Comparison of ENCODE assay signal across 7 cellular contexts in the genomic region with DNA sequence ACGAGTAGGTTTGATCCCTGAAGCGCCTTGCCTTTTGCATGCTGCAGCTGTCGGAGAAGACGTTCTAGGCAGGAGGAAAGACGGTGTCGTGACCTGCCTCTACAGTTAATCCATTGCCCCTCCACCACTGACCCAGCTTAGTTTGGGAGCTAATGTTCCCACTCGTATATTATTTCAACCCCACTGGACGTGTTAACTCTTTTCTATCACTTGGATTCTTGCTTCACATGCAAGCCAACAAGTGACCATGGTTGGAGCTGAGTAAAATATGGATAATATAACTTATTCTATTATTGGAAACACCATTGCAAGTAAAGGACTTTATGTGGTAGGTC. TPM values are rescaled to one million over a fixed set of nuclear protein-coding genes. Genes with fewer than 3 reads are reported as not detected.
DNase-seq lines count a peak whose midpoint lies in the region; ATAC-seq, FAIRE-seq and TF ChIP-seq lines count a peak whose summit lies in the region.

No MANE protein-coding gene starts in this region.

- H3K9ac ChIP-seq in HUES48 (ENCODE audit: low read depth, low read length), result peak overlapping the region; percentile 32; the same call in 1 of the 2 replicates
- peak overlapping the region; percentile 95 for H3K9ac ChIP-seq in keratinocyte (ENCODE audit: control insufficient read depth, extremely low read depth, insufficient read depth, low read length)
- H3K9ac ChIP-seq in subcutaneous abdominal adipose tissue (ENCODE audit: low read length in 5 of 5), result peak overlapping the region; percentile 89 to 100 (median 100)

- H3K36me3 Mint-ChIP-seq in activated naive CD8-positive, alpha-beta T cell treated with anti-CD3 and anti-CD28 coated beads for 36 hours, result peaks cover 22% of the 10 kb centered on the region

- H3K9me1 ChIP-seq in keratinocyte (ENCODE audit: control insufficient read depth, extremely low read depth, insufficient read depth, low read length), result peaks cover 2% of the 10 kb centered on the region

- H3K27ac ChIP-seq in HUES48 (ENCODE audit: low read depth, low read length) (no peak overlapping the region), keratinocyte (ENCODE audit: control insufficient read depth, insufficient read depth, low read length) (peak overlapping the region; percentile 93), subcutaneous abdominal adipose tissue (ENCODE audit: low read depth, low read length) (peak overlapping the region; percentile 98)

- no peak for ATAC-seq in GM18867 (IDR thresholded peaks at IDR 0.05; ENCODE audit: unreplicated experiment)
- no peak for ATAC-seq in omental fat pad (ENCODE audit: low FRiP score)

- dilution Hi-C loops in keratinocyte (cut with MboI; ENCODE audit: extremely low pct_ligation_motif_present, low sequenced_read_pairs), result no loop called here

- peak overlapping the region; percentile 99 for H3K4me2 ChIP-seq in keratinocyte (ENCODE audit: control insufficient read depth, extremely low read depth, insufficient read depth, low read depth, low read length)

- no peak for FAIRE-seq in keratinocyte (lab: Jason Lieb, UNC)

- H3K79me2 ChIP-seq in keratinocyte (ENCODE audit: control insufficient read depth, insufficient read depth, low read length), result peaks cover 29% of the 10 kb centered on the region

- no peaks in the 10 kb centered on the region for H3K36me3 ChIP-seq in HUES48 (ENCODE audit: control insufficient read depth, insufficient read depth, low read length)
- peaks cover 0 to 2% of the 10 kb centered on the region in 2 experiments for H3K36me3 ChIP-seq in keratinocyte (ENCODE audit: control insufficient read depth in 2 of 2, extremely low read depth in 1 of 2, insufficient read depth in 2 of 2, low read length in 2 of 2)
- H3K36me3 ChIP-seq in subcutaneous abdominal adipose tissue (ENCODE audit: control insufficient read depth in 5 of 5, insufficient read depth in 5 of 5, low read length in 5 of 5), result peaks cover 0 to 4% (median 0%) of the 10 kb centered on the region in 5 donors

- H4K20me1 ChIP-seq in keratinocyte (ENCODE audit: control insufficient read depth, extremely low read depth, insufficient read depth, low read length), result no peaks in the 10 kb centered on the region

- DNase-seq in activated naive CD8-positive, alpha-beta T cell treated with anti-CD3 and anti-CD28 coated beads for 36 hours, result no peak
- DNase-seq in keratinocyte (ENCODE audit: low read depth, low spot score) (no peak), RKO (ENCODE audit: low spot score) (no peak), omental fat pad (ENCODE audit: low spot score) (no peak)

- H3K27me3 ChIP-seq in HUES48 (ENCODE audit: control insufficient read depth, insufficient read depth, low read length) (no peaks in the 10 kb centered on the region), keratinocyte (ENCODE audit: control insufficient read depth, extremely low read depth, insufficient read depth, low read length) (no peaks in the 10 kb centered on the region), subcutaneous abdominal adipose tissue (ENCODE audit: control insufficient read depth in 5 of 5, insufficient read depth in 4 of 5, low read length in 5 of 5) (no peaks in the 10 kb centered on the region)

- H3K4me3 Mint-ChIP-seq in activated naive CD8-positive, alpha-beta T cell treated with anti-CD3 and anti-CD28 coated beads for 36 hours, result peak overlapping the region; percentile 97

- H3K4me1 Mint-ChIP-seq in activated naive CD8-positive, alpha-beta T cell treated with anti-CD3 and anti-CD28 coated beads for 36 hours, result peaks cover 52% of the 10 kb centered on the region

- peak overlapping the region; percentile 99 for H2AFZ ChIP-seq in keratinocyte (ENCODE audit: control insufficient read depth, low read length)

- H3K4me1 ChIP-seq in HUES48 (ENCODE audit: control insufficient read depth, insufficient read depth, low read length) (no peaks in the 10 kb centered on the region), keratinocyte (ENCODE audit: control insufficient read depth, extremely low read depth, insufficient read depth, low read length) (peaks cover 6% of the 10 kb centered on the region), subcutaneous abdominal adipose tissue (ENCODE audit: control insufficient read depth in 5 of 5, insufficient read depth in 5 of 5, low read length in 5 of 5) (peaks cover 1 to 51% (median 44%) of the 10 kb centered on the region in 5 donors)

- H3K9me3 ChIP-seq in HUES48 (ENCODE audit: control insufficient read depth, insufficient read depth, low read length) (no peaks in the 10 kb centered on the region), keratinocyte (ENCODE audit: control insufficient read depth, low read depth, low read length) (no peaks in the 10 kb centered on the region), subcutaneous abdominal adipose tissue (ENCODE audit: control insufficient read depth in 5 of 5, low read length in 5 of 5) (no peaks in the 10 kb centered on the region)

- H3K4me3 ChIP-seq in HUES48 (ENCODE audit: low read depth, low read length) (peak overlapping the region; percentile 90), keratinocyte (ENCODE audit: control insufficient read depth in 2 of 3, extremely low read depth in 1 of 3, insufficient read depth in 2 of 3, low read depth in 1 of 3, low read length in 3 of 3) (peak overlapping the region; percentile 80 to 98 (median 98)), subcutaneous abdominal adipose tissue (ENCODE audit: low read depth in 1 of 5, low read length in 5 of 5) (peak overlapping the region; percentile 81 to 99 (median 94))

- H3K27me3 Mint-ChIP-seq in activated naive CD8-positive, alpha-beta T cell treated with anti-CD3 and anti-CD28 coated beads for 36 hours, result no peaks in the 10 kb centered on the region

- H3K9me3 Mint-ChIP-seq in activated naive CD8-positive, alpha-beta T cell treated with anti-CD3 and anti-CD28 coated beads for 36 hours, result no peaks in the 10 kb centered on the region

- TF ChIP-seq CTCF in keratinocyte (optimal IDR thresholded peaks at IDR 0.05 in 1 of 3, IDR thresholded peaks at IDR 0.05 in 1 of 3, conservative IDR thresholded peaks at IDR 0.05 in 1 of 3; ENCODE audit: extremely low read depth in 1 of 3, insufficient read depth in 2 of 3, low read length in 3 of 3) (no peak), omental fat pad (IDR thresholded peaks at IDR 0.05) (no peak)

- peak overlapping the region; percentile 96 for H3K27ac Mint-ChIP-seq in activated naive CD8-positive, alpha-beta T cell treated with anti-CD3 and anti-CD28 coated beads for 36 hours

RNA-seq across cellular contexts. Expression of gene CALCOCO2, which starts 0.7 kb away (rescaled TPM):
- 10 to 100 TPM; 69.3 to 75.8 TPM for total RNA-seq in activated naive CD8-positive, alpha-beta T cell treated with anti-CD3 and anti-CD28 coated beads for 36 hours
- polyA plus RNA-seq in keratinocyte, result 58.8 to 79.7 TPM (median 76.0 TPM) in 3 replicates
- 222 TPM for polyA plus RNA-seq in keratinocyte (2011; ENCODE audit: low read depth)
- polyA plus RNA-seq in keratinocyte (2011; cell fraction: cytosol; rRNA removed), result 39.4 and 73.6 TPM in 2 replicates
- polyA plus RNA-seq in keratinocyte (2011; cell fraction: nucleus; rRNA removed), result 56.5 and 59.7 TPM in 2 replicates
- 49.9 and 67.9 TPM in 2 replicates for polyA plus RNA-seq in keratinocyte (2012; ENCODE audit: low replicate concordance)
- 34.6 to 129 TPM (median 106 TPM) in 3 replicates for polyA minus RNA-seq in keratinocyte
- 31.8 TPM for polyA minus RNA-seq in keratinocyte (2011; cell fraction: cytosol; rRNA and poly(A)+ RNA removed)
- 15.5 and 49.6 TPM in 2 replicates for polyA minus RNA-seq in keratinocyte (2011; cell fraction: nucleus; rRNA and poly(A)+ RNA removed)
- 100 to 1,000 TPM; 107 to 356 (median 135) TPM for total RNA-seq in omental fat pad

RNA-seq across cellular contexts. Expression of gene TTLL6, which starts 14.5 kb away (rescaled TPM):
- not detected for total RNA-seq in activated naive CD8-positive, alpha-beta T cell treated with anti-CD3 and anti-CD28 coated beads for 36 hours
- not detected in 3 replicates for polyA plus RNA-seq in keratinocyte
- polyA plus RNA-seq in keratinocyte (2011; ENCODE audit: low read depth), result not detected
- not detected in 2 replicates for polyA plus RNA-seq in keratinocyte (2011; cell fraction: cytosol; rRNA removed)
- not detected in 2 replicates for polyA plus RNA-seq in keratinocyte (2011; cell fraction: nucleus; rRNA removed)
- not detected in 2 replicates for polyA plus RNA-seq in keratinocyte (2012; ENCODE audit: low replicate concordance)
- not detected in 3 replicates for polyA minus RNA-seq in keratinocyte
- polyA minus RNA-seq in keratinocyte (2011; cell fraction: cytosol; rRNA and poly(A)+ RNA removed), result not detected
- polyA minus RNA-seq in keratinocyte (2011; cell fraction: nucleus; rRNA and poly(A)+ RNA removed), result not detected in 2 replicates
- 1 to 10 TPM in 1 of 4 donors, not detected in 3; 1.9 TPM for total RNA-seq in omental fat pad

Comparison
In these comparisons a context has a peak if more than half of its experiments do, and no peak if none do; other contexts are left out.
1. H3K9ac ChIP-seq: peak in every context shown above with its lines; median percentile 100 in subcutaneous abdominal adipose tissue; 95 in keratinocyte; 32 in HUES48.